17 cellular contexts compared by ENCODE assay signal in genomic region chr6:149696904-149697303, GRCh38. TPM values are rescaled to one million over a fixed set of nuclear protein-coding genes. Genes with fewer than 3 reads are reported as not detected.
DNase-seq lines count a peak whose midpoint lies in the region; ATAC-seq and TF ChIP-seq lines count a peak whose summit lies in the region.
"Had no signal": no experiment of that assay in that cellular context is flagged by ENCODE, and none has a peak within 500 bp of the region (broad histone marks: within the 10 kb centered on the region; RNA-seq: fewer than 3 reads in every experiment).

No MANE protein-coding gene starts in this region.

- H3K9me3 ChIP-seq in RWPE2 (ENCODE audit: severe bottlenecking) (no peaks in the 10 kb centered on the region), adrenal gland (replicated peaks in 1 of 3) (no peaks in the 10 kb centered on the region)
- H3K9me3 ChIP-seq: mucosa of descending colon, vagina had no signal

- no peak for TF ChIP-seq CTCF in RWPE2 (IDR thresholded peaks at IDR 0.05; ENCODE audit: poor library complexity, severe bottlenecking)
- no peak for TF ChIP-seq CTCF in type B pancreatic cell (conservative IDR thresholded peaks at IDR 0.05)
- TF ChIP-seq CTCF in adrenal gland (IDR thresholded peaks at IDR 0.05), result no peak

- DNase-seq in activated naive CD8-positive, alpha-beta T cell treated with anti-CD3 and anti-CD28 coated beads, Interleukin-2, amount 10 ng/mL, durations not matched to agents 7 days and 5 days, result no peak
- DNase-seq in activated naive CD8-positive, alpha-beta T cell treated with anti-CD3 and anti-CD28 coated beads for 36 hours, result no peak
- no peak for DNase-seq in RWPE2 (ENCODE audit: low spot score)
- peak; percentile 73 for DNase-seq in dedifferentiated amniotic fluid mesenchymal stem cell (ENCODE audit: extremely low spot score)
- DNase-seq in type B pancreatic cell (ENCODE audit: extremely low spot score, unreplicated experiment), result no peak
- DNase-seq in NOMO-1 treated with DMSO at 0.1 percent for 48 hours (lab: John Stamatoyannopoulos, UW; ENCODE audit: unreplicated experiment), result no peak
- no peak for DNase-seq in cortex of kidney (lab: John Stamatoyannopoulos, UW)
- no peak for DNase-seq in adrenal gland
- DNase-seq: activated T-cell treated with anti-CD3 and anti-CD28 coated beads, Interleukin-2, amount 50 U/mL, for 1 hour; effector memory CD4-positive, alpha-beta T cell; glutamatergic neuron; mucosa of descending colon; NCI-H1417 treated with DMSO at 0.1 percent for 48 hours had no signal

- no peaks in the 10 kb centered on the region for H3K9me3 Mint-ChIP-seq in activated naive CD8-positive, alpha-beta T cell treated with anti-CD3 and anti-CD28 coated beads, Interleukin-2, amount 10 ng/mL, durations not matched to agents 7 days and 5 days
- H3K9me3 Mint-ChIP-seq in activated naive CD8-positive, alpha-beta T cell treated with anti-CD3 and anti-CD28 coated beads for 36 hours, result no peaks in the 10 kb centered on the region
- H3K9me3 Mint-ChIP-seq in type B pancreatic cell, result no peaks in the 10 kb centered on the region
- H3K9me3 Mint-ChIP-seq: stimulated activated naive CD8-positive, alpha-beta T cell treated with anti-CD3 and anti-CD28 coated beads, Interleukin-15, Interleukin-2, amounts not matched to agents 100 ng/mL and 50 ng/mL, for 24 hours had no signal

- H3K27me3 ChIP-seq in RWPE2 (ENCODE audit: insufficient read depth, poor library complexity, severe bottlenecking), result no peaks in the 10 kb centered on the region
- H3K27me3 ChIP-seq in adrenal gland, result no peaks in the 10 kb centered on the region
- H3K27me3 ChIP-seq: vagina had no signal

- H3K4me1 ChIP-seq in RWPE2 (ENCODE audit: insufficient read depth, poor library complexity, severe bottlenecking), result peaks cover 12% of the 10 kb centered on the region
- peaks cover 0 to 13% of the 10 kb centered on the region in 2 donors for H3K4me1 ChIP-seq in adrenal gland (replicated peaks in 1 of 2)
- H3K4me1 ChIP-seq: parathyroid adenoma had no signal

- no peaks in the 10 kb centered on the region for H3K27me3 Mint-ChIP-seq in activated naive CD8-positive, alpha-beta T cell treated with anti-CD3 and anti-CD28 coated beads, Interleukin-2, amount 10 ng/mL, durations not matched to agents 7 days and 5 days
- H3K27me3 Mint-ChIP-seq in activated naive CD8-positive, alpha-beta T cell treated with anti-CD3 and anti-CD28 coated beads for 36 hours, result no peaks in the 10 kb centered on the region
- H3K27me3 Mint-ChIP-seq in type B pancreatic cell, result no peaks in the 10 kb centered on the region
- H3K27me3 Mint-ChIP-seq: stimulated activated naive CD8-positive, alpha-beta T cell treated with anti-CD3 and anti-CD28 coated beads, Interleukin-15, Interleukin-2, amounts not matched to agents 100 ng/mL and 50 ng/mL, for 24 hours had no signal

- peak overlapping the region; percentile 9 for H3K27ac Mint-ChIP-seq in activated naive CD8-positive, alpha-beta T cell treated with anti-CD3 and anti-CD28 coated beads, Interleukin-2, amount 10 ng/mL, durations not matched to agents 7 days and 5 days
- no peak overlapping the region for H3K27ac Mint-ChIP-seq in activated naive CD8-positive, alpha-beta T cell treated with anti-CD3 and anti-CD28 coated beads for 36 hours
- H3K27ac Mint-ChIP-seq in type B pancreatic cell, result peak overlapping the region; percentile 76
- H3K27ac Mint-ChIP-seq: stimulated activated naive CD8-positive, alpha-beta T cell treated with anti-CD3 and anti-CD28 coated beads, Interleukin-15, Interleukin-2, amounts not matched to agents 100 ng/mL and 50 ng/mL, for 24 hours had no signal

- peaks cover 76% of the 10 kb centered on the region for H3K36me3 ChIP-seq in RWPE2 (ENCODE audit: low read depth)
- H3K36me3 ChIP-seq in adrenal gland (replicated peaks in 1 of 2), result peaks cover 0 to 31% of the 10 kb centered on the region in 2 donors

- POLR2A ChIA-PET in activated naive CD8-positive, alpha-beta T cell treated with anti-CD3 and anti-CD28 coated beads, Interleukin-2, amount 10 ng/mL, durations not matched to agents 7 days and 5 days (lab: Charles Lee), result interaction anchor here (2.7 kb wide), 1 partner anchor 21 kb away, joined by 9 read pairs; the partner anchor contains the start of gene LATS1

- H3K4me3 ChIP-seq in RWPE2 (ENCODE audit: severe bottlenecking) (no peak overlapping the region), adrenal gland (no peak overlapping the region)
- H3K4me3 ChIP-seq: mucosa of descending colon, vagina had no signal

- H3K36me3 Mint-ChIP-seq in activated naive CD8-positive, alpha-beta T cell treated with anti-CD3 and anti-CD28 coated beads, Interleukin-2, amount 10 ng/mL, durations not matched to agents 7 days and 5 days, result peaks cover 16% of the 10 kb centered on the region
- peaks cover 2% of the 10 kb centered on the region for H3K36me3 Mint-ChIP-seq in activated naive CD8-positive, alpha-beta T cell treated with anti-CD3 and anti-CD28 coated beads for 36 hours
- peaks cover 17% of the 10 kb centered on the region for H3K36me3 Mint-ChIP-seq in type B pancreatic cell

- intact Hi-C loops in adrenal gland (cut with DNase I), result no loop called here

- peaks cover 18% of the 10 kb centered on the region for H3K4me1 Mint-ChIP-seq in activated naive CD8-positive, alpha-beta T cell treated with anti-CD3 and anti-CD28 coated beads, Interleukin-2, amount 10 ng/mL, durations not matched to agents 7 days and 5 days
- peaks cover 21% of the 10 kb centered on the region for H3K4me1 Mint-ChIP-seq in activated naive CD8-positive, alpha-beta T cell treated with anti-CD3 and anti-CD28 coated beads for 36 hours
- no peaks in the 10 kb centered on the region for H3K4me1 Mint-ChIP-seq in type B pancreatic cell (ENCODE audit: unreplicated experiment)

- H3K27ac ChIP-seq in RWPE2 (ENCODE audit: poor library complexity, severe bottlenecking) (peak overlapping the region; percentile 45), adrenal gland (no peak overlapping the region)
- H3K27ac ChIP-seq: KMS-11, parathyroid adenoma, vagina had no signal

- no peak for TF ChIP-seq POLR2A in adrenal gland (IDR thresholded peaks at IDR 0.05)

- 32 to 75% (median 44%) methylated on average over 1 of the region's 1 CpG for WGBS in adrenal gland, 4 donors

- peak overlapping the region; percentile 45 for H3K4me3 Mint-ChIP-seq in activated naive CD8-positive, alpha-beta T cell treated with anti-CD3 and anti-CD28 coated beads, Interleukin-2, amount 10 ng/mL, durations not matched to agents 7 days and 5 days
- no peak overlapping the region for H3K4me3 Mint-ChIP-seq in activated naive CD8-positive, alpha-beta T cell treated with anti-CD3 and anti-CD28 coated beads for 36 hours
- no peak overlapping the region for H3K4me3 Mint-ChIP-seq in type B pancreatic cell
- H3K4me3 Mint-ChIP-seq: stimulated activated naive CD8-positive, alpha-beta T cell treated with anti-CD3 and anti-CD28 coated beads, Interleukin-15, Interleukin-2, amounts not matched to agents 100 ng/mL and 50 ng/mL, for 24 hours had no signal

- peak; percentile 30 for ATAC-seq in activated naive CD8-positive, alpha-beta T cell treated with anti-CD3 and anti-CD28 coated beads, Interleukin-2, amount 10 ng/mL, durations not matched to agents 7 days and 5 days (ENCODE audit: low read depth)
- peak; percentile 82 for ATAC-seq in RWPE2 (ENCODE audit: low read depth)
- ATAC-seq: mucosa of descending colon had no signal

RNA-seq across cellular contexts. Expression of gene LATS1, which starts 21.0 kb away (rescaled TPM):
- 10 to 100 TPM; 37.7 to 38.5 TPM for total RNA-seq in activated naive CD8-positive, alpha-beta T cell treated with anti-CD3 and anti-CD28 coated beads, Interleukin-2, amount 10 ng/mL, durations not matched to agents 7 days and 5 days
- total RNA-seq in activated naive CD8-positive, alpha-beta T cell treated with anti-CD3 and anti-CD28 coated beads for 36 hours, result 10 to 100 TPM; 19.7 to 21.6 TPM
- total RNA-seq in type B pancreatic cell (ENCODE audit: low replicate concordance) (31.0 and 33.3 TPM in 2 replicates), adrenal gland (10 to 100 TPM; 19.4 to 39.6 (median 28.5) TPM)
- 10 to 100 TPM in 2 of 3 donors, 1 to 10 TPM in 1; 6.2 to 18.3 (median 11.9) TPM for polyA plus RNA-seq in adrenal gland

RNA-seq across cellular contexts. Expression of gene KATNA1, which starts 48.4 kb away (rescaled TPM):
- total RNA-seq in activated naive CD8-positive, alpha-beta T cell treated with anti-CD3 and anti-CD28 coated beads, Interleukin-2, amount 10 ng/mL, durations not matched to agents 7 days and 5 days, result 10 to 100 TPM; 22.6 to 26.5 TPM
- 10 to 100 TPM; 21.9 to 23.2 TPM for total RNA-seq in activated naive CD8-positive, alpha-beta T cell treated with anti-CD3 and anti-CD28 coated beads for 36 hours
- total RNA-seq in type B pancreatic cell (ENCODE audit: low replicate concordance) (12.3 and 17.3 TPM in 2 replicates), adrenal gland (10 to 100 TPM in 5 of 8 donors, 1 to 10 TPM in 3; 7.4 to 24.2 (median 11.4) TPM)
- polyA plus RNA-seq in adrenal gland, result 10 to 100 TPM in 1 of 3 donors, 1 to 10 TPM in 2; 6.9 to 15.1 (median 6.9) TPM

RNA-seq across cellular contexts. Expression of gene NUP43, which starts 49.4 kb away (rescaled TPM):
- total RNA-seq in activated naive CD8-positive, alpha-beta T cell treated with anti-CD3 and anti-CD28 coated beads, Interleukin-2, amount 10 ng/mL, durations not matched to agents 7 days and 5 days, result 10 to 100 TPM; 61.2 to 67.6 TPM
- 10 to 100 TPM; 83.8 TPM for total RNA-seq in activated naive CD8-positive, alpha-beta T cell treated with anti-CD3 and anti-CD28 coated beads for 36 hours
- 35.3 and 55.8 TPM in 2 replicates for total RNA-seq in type B pancreatic cell (ENCODE audit: low replicate concordance)
- total RNA-seq in adrenal gland, result 10 to 100 TPM in 6 of 8 donors, 1 to 10 TPM in 2; 9.1 to 36.2 (median 26.2) TPM
- 10 to 100 TPM in 1 of 3 donors, 1 to 10 TPM in 2; 6.2 to 18.6 (median 6.7) TPM for polyA plus RNA-seq in adrenal gland

RNA-seq across cellular contexts. Expression of gene PCMT1, which starts 52.6 kb away (rescaled TPM):
- 10 to 100 TPM; 76.9 to 80.0 TPM for total RNA-seq in activated naive CD8-positive, alpha-beta T cell treated with anti-CD3 and anti-CD28 coated beads, Interleukin-2, amount 10 ng/mL, durations not matched to agents 7 days and 5 days
- total RNA-seq in activated naive CD8-positive, alpha-beta T cell treated with anti-CD3 and anti-CD28 coated beads for 36 hours, result 10 to 100 TPM; 91.2 to 96.0 TPM
- 61.2 and 65.6 TPM in 2 replicates for total RNA-seq in type B pancreatic cell (ENCODE audit: low replicate concordance)
- 100 to 1,000 TPM in 1 of 8 donors, 10 to 100 TPM in 7; 55.7 to 103 (median 63.1) TPM for total RNA-seq in adrenal gland
- 100 to 1,000 TPM in 1 of 3 donors, 10 to 100 TPM in 2; 15.9 to 113 (median 18.3) TPM for polyA plus RNA-seq in adrenal gland
